Comparison of ENCODE assay signal across 9 cellular contexts in genomic region chr18:44731866-44732555, GRCh38. TPM values are rescaled to one million over a fixed set of nuclear protein-coding genes. Genes with fewer than 3 reads are reported as not detected.
DNase-seq lines count a peak whose midpoint lies in the region; ATAC-seq and TF ChIP-seq lines count a peak whose summit lies in the region.
"Had no signal": no experiment of that assay in that cellular context is flagged by ENCODE, and none has a peak within 500 bp of the region (broad histone marks: within the 10 kb centered on the region; RNA-seq: fewer than 3 reads in every experiment).

No MANE protein-coding gene starts in this region.

- H3K27ac ChIP-seq in SU-DHL-6 (ENCODE audit: low read depth, low read length) (peak overlapping the region; percentile 42), heart right ventricle (no peak overlapping the region)

- peaks cover 59% of the 10 kb centered on the region for H3K4me1 Mint-ChIP-seq in nephron progenitor cell

- H3K27ac Mint-ChIP-seq in nephron progenitor cell, result peak overlapping the region; percentile 68

- no peaks in the 10 kb centered on the region for H3K27me3 Mint-ChIP-seq in nephron progenitor cell (ENCODE audit: low read depth, poor library complexity)

- peak overlapping the region; percentile 36 for H2AFZ ChIP-seq in SU-DHL-6 (ENCODE audit: low read depth, low read length, severe bottlenecking)

- no peaks in the 10 kb centered on the region for H3K79me2 ChIP-seq in SU-DHL-6 (ENCODE audit: insufficient read depth, low read length)

- 0 out of 2 replicates have a peak, but pooled peaks cover 6% of the 10 kb centered on the region for H3F3A ChIP-seq in SU-DHL-6 (ENCODE audit: insufficient read depth)

- H3K36me3 ChIP-seq in SU-DHL-6 (ENCODE audit: low read length) (no peaks in the 10 kb centered on the region), heart right ventricle (no peaks in the 10 kb centered on the region)

- intact Hi-C loops in heart right ventricle (cut with DNase I), result no loop called here

- in situ Hi-C loops in ACHN (cut with HindIII; ENCODE audit: low pct_ligation_motif_present, low pct_unique_long_range_greater_than_20kb, low sequenced_read_pairs), result no loop called here

- H3K36me3 Mint-ChIP-seq in nephron progenitor cell (ENCODE audit: low read depth), result peaks cover 40% of the 10 kb centered on the region

- H3K9me2 ChIP-seq in SU-DHL-6 (replicated peaks; ENCODE audit: insufficient read depth, low read length), result no peaks in the 10 kb centered on the region

- peak; percentile 56 for ATAC-seq in GM18873 (IDR thresholded peaks at IDR 0.05; ENCODE audit: low FRiP score, unreplicated experiment)
- ATAC-seq in HG02870 (IDR thresholded peaks at IDR 0.05; ENCODE audit: unreplicated experiment), result peak; percentile 56
- ATAC-seq in heart right ventricle, result no peak
- ATAC-seq in HG03095 (IDR thresholded peaks at IDR 0.05; ENCODE audit: unreplicated experiment), result no peak

- peaks cover 0 to 47% (median 5%) of the 10 kb centered on the region in 9 donors for H3K4me1 ChIP-seq in heart right ventricle

- no peaks in the 10 kb centered on the region for H4K20me1 ChIP-seq in SU-DHL-6 (ENCODE audit: low read depth, low read length)

- H3K27me3 ChIP-seq in SU-DHL-6 (ENCODE audit: low read length), result no peaks in the 10 kb centered on the region
- peaks cover 0 to 73% (median 0%) of the 10 kb centered on the region in 7 donors for H3K27me3 ChIP-seq in heart right ventricle

- H3K9ac ChIP-seq in SU-DHL-6 (ENCODE audit: low read length), result peak overlapping the region; percentile 19

- no peaks in the 10 kb centered on the region for H3K9me3 Mint-ChIP-seq in nephron progenitor cell

- TF ChIP-seq CTCF in SU-DHL-6 (IDR thresholded peaks at IDR 0.05; ENCODE audit: insufficient read depth, low read length, poor library complexity, severe bottlenecking) (no peak), nephron progenitor cell (IDR thresholded peaks at IDR 0.05) (no peak), heart right ventricle (IDR thresholded peaks at IDR 0.05) (no peak)

- no peak for DNase-seq in nephron progenitor cell
- no peak for DNase-seq in activated CD4-positive, alpha-beta T cell treated with anti-CD3 and anti-CD28 coated beads for 1 hour
- no peak for DNase-seq in ACHN
- no peak for DNase-seq in heart right ventricle
- DNase-seq: aorta had no signal

- no peaks in the 10 kb centered on the region for H3K9me3 ChIP-seq in SU-DHL-6 (ENCODE audit: insufficient read depth, low read length)
- no peaks in the 10 kb centered on the region for H3K9me3 ChIP-seq in heart right ventricle

- no peak overlapping the region for H3K4me3 Mint-ChIP-seq in nephron progenitor cell

- WGBS in heart right ventricle, 2 donors, result 94 to 95% methylated on average over 10 of the region's 10 CpGs

- peak overlapping the region; percentile 42 for H3K4me2 ChIP-seq in SU-DHL-6 (ENCODE audit: low read depth, low read length, poor library complexity, severe bottlenecking)

- peak overlapping the region; percentile 19 for H3K4me3 ChIP-seq in SU-DHL-6 (ENCODE audit: insufficient read depth, low read length, poor library complexity, severe bottlenecking)
- H3K4me3 ChIP-seq in heart right ventricle, result no peak overlapping the region

RNA-seq across cellular contexts. Expression of gene SETBP1, which starts 51.3 kb away (rescaled TPM):
- total RNA-seq in heart right ventricle, result 10 to 100 TPM in 2 of 10 donors, 1 to 10 TPM in 8; 4.5 to 12.2 (median 6.3) TPM
- polyA plus RNA-seq in heart right ventricle, result 1 to 10 TPM in 1 of 2 donors, under 1 TPM in 1; 0.71 to 1.6 TPM

Comparison
In these comparisons a context has a peak if more than half of its experiments do, and no peak if none do; other contexts are left out.
1. ATAC-seq: peak in GM18873 (single experiment) and HG02870 (single experiment); none in heart right ventricle (0 of 8) and HG03095 (single experiment).